ENCODE assay signal across 8 cellular contexts in genomic region chr1:155504207-155504606, GRCh38. TPM values are rescaled to one million over a fixed set of nuclear protein-coding genes. Genes with fewer than 3 reads are reported as not detected.
DNase-seq lines count a peak whose midpoint lies in the region; ATAC-seq and TF ChIP-seq lines count a peak whose summit lies in the region.

No MANE protein-coding gene starts in this region.

- peaks cover 70% of the 10 kb centered on the region for H3K4me1 ChIP-seq in KMS-11 (ENCODE audit: low read depth, poor library complexity, severe bottlenecking)

- H3K4me2 ChIP-seq in KMS-11 = peak overlapping the region; percentile 1; the same call in 1 of the 2 replicates

- no peak overlapping the region for H3K4me3 ChIP-seq in KMS-11 (IDR thresholded peaks at IDR 0.05; ENCODE audit: insufficient read depth, low read depth, low read length)

- peak; percentile 73 for DNase-seq in DMS 273 (lab: John Stamatoyannopoulos, UW; ENCODE audit: unreplicated experiment)
- peak; percentile 54 for DNase-seq in amniotic epithelial cell (ENCODE audit: low read depth)
- peak; percentile 23 for DNase-seq in kidney glomerular epithelial cell (lab: John Stamatoyannopoulos, UW)
- DNase-seq in occipital lobe (lab: John Stamatoyannopoulos, UW) = no peak
- no peak for DNase-seq in stimulated activated CD4-positive, alpha-beta T cell treated with anti-CD3 and anti-CD28 coated beads, Interleukin-2, amount 100 ng/mL, for 48 hours
- no peak for DNase-seq in activated CD4-positive, alpha-beta T cell treated with anti-CD3 and anti-CD28 coated beads, Interleukin-2, amount 50 U/mL, for 1 hour

- peak; percentile 90 for TF ChIP-seq CTCF in KMS-11 (conservative IDR thresholded peaks at IDR 0.05; ENCODE audit: low read depth, low read length)

- H2AFZ ChIP-seq in KMS-11 (ENCODE audit: low read depth) = no peak overlapping the region

- no peaks in the 10 kb centered on the region for H3K36me3 ChIP-seq in KMS-11 (ENCODE audit: insufficient read depth)

- no peak for ATAC-seq in GM18870 (IDR thresholded peaks at IDR 0.05; ENCODE audit: unreplicated experiment)

- H3K27ac ChIP-seq in KMS-11 = no peak overlapping the region; the same call in 1 of the 2 replicates

- H3K27me3 ChIP-seq in KMS-11 (ENCODE audit: insufficient read depth, low read depth) = no peaks in the 10 kb centered on the region

- peaks cover 74% of the 10 kb centered on the region for H4K20me1 ChIP-seq in KMS-11 (ENCODE audit: insufficient read depth)

- H3K9ac ChIP-seq in KMS-11 = no peak overlapping the region

- peaks cover 98% of the 10 kb centered on the region for H3K79me2 ChIP-seq in KMS-11 (ENCODE audit: insufficient read depth, low read depth)

RNA-seq across cellular contexts. Expression of gene ASH1L, which starts 58.4 kb away (rescaled TPM):
- total RNA-seq in occipital lobe = 59.7 TPM

Comparison
In these comparisons a context has a peak if more than half of its experiments do, and no peak if none do; other contexts are left out.
1. DNase-seq: peak in DMS 273 (single experiment), amniotic epithelial cell (single experiment) and kidney glomerular epithelial cell (single experiment); none in occipital lobe (single experiment), stimulated activated CD4-positive, alpha-beta T cell treated with anti-CD3 and anti-CD28 coated beads, Interleukin-2, amount 100 ng/mL, for 48 hours (0 of 2) and activated CD4-positive, alpha-beta T cell treated with anti-CD3 and anti-CD28 coated beads, Interleukin-2, amount 50 U/mL, for 1 hour (single experiment).